Comparison of ENCODE assay signal across 9 cellular contexts in the genomic region with DNA sequence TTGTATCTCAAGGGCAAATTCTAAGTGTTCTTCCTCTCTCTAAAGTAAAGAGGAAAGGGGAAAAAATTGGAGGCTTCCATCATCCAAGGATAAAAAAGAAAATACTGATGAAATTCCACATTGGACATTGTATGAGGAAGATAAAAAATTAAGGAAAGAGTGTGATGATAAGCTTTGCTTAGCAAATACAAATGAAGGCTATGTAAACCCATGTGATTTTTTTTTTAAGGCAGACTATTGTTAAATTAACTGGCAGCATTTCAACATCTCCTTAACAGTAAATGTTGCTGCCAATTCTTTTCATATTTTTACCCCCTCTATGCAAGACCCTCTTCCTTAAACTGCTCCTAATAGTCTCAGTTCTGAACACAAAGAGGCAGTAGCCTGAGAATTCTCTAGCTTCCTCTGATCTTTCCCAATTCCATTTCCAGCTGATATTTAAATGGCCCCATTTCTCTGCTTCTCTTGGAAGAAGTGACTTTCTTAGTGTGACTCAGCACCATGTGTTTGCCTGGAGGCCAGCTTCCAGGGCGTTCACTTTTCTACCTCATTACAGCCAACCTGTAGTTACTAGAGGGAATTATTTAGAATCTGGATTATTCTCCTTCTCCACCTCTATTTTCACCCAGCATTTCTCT.
DNase-seq lines count a peak whose midpoint lies in the region; ATAC-seq, FAIRE-seq and TF ChIP-seq lines count a peak whose summit lies in the region.
"Had no signal": no experiment of that assay in that cellular context is flagged by ENCODE, and none has a peak within 500 bp of the region (broad histone marks: within the 10 kb centered on the region; RNA-seq: fewer than 3 reads in every experiment).

No MANE protein-coding gene starts in this region.

- no peaks in the 10 kb centered on the region for H3K36me3 Mint-ChIP-seq in MCF 10A (ENCODE audit: insufficient read depth, unreplicated experiment)
- H3K36me3 Mint-ChIP-seq in activated T-helper 17 cell treated with anti-CD3 and anti-CD28 coated beads, Interleukin-2, amount 50 U/mL, for 72 hours (ENCODE audit: low read depth), result no peaks in the 10 kb centered on the region

- FAIRE-seq in urothelium cell line (lab: Jason Lieb, UNC), result no peak

- H4K8ac ChIP-seq in neuronal stem cell (ENCODE audit: low read depth, low read length), result no peak overlapping the region

- CTCF ChIA-PET in MCF 10A (lab: Yijun Ruan, JAX), result interaction anchor here (0.6 to 2.0 kb wide), 7 partner anchors 13 to 1004 kb away, joined by 3 to 12 read pairs (median 3); no protein-coding TSS in a partner anchor

- no peak overlapping the region for H2AK5ac ChIP-seq in neuronal stem cell (ENCODE audit: low read depth, low read length)

- TF ChIP-seq CTCF in MCF 10A (IDR thresholded peaks at IDR 0.05; ENCODE audit: unreplicated experiment), result no peak
- TF ChIP-seq CTCF in breast epithelium (IDR thresholded peaks at IDR 0.05), result no peak
- no peak for TF ChIP-seq CTCF in hepatocyte (IDR thresholded peaks at IDR 0.05; ENCODE audit: poor library complexity)

- no peaks in the 10 kb centered on the region for H3K9me2 ChIP-seq in hepatocyte (replicated peaks; ENCODE audit: insufficient read depth)

- WGBS in hepatocyte (ENCODE audit: low lambda C conversion rate, missing lambda C conversion rate), result 25% methylated on average over 1 of the region's 1 CpG
- WGBS in neuronal stem cell (ENCODE audit: extremely low coverage in 2 of 2, insufficient read length in 2 of 2, insufficient replicate concordance in 1 of 2), 2 donors, result no CpG with 5 or more reads among the region's 1 CpG

- no peaks in the 10 kb centered on the region for H3K79me2 ChIP-seq in hepatocyte

- no peak for ATAC-seq in activated T-helper 17 cell treated with anti-CD3 and anti-CD28 coated beads, Interleukin-2, amount 50 U/mL, for 72 hours (replicated peaks)

- no peak overlapping the region for H3K4me3 ChIP-seq in breast epithelium
- H3K4me3 ChIP-seq in hepatocyte, result no peak overlapping the region
- H3K4me3 ChIP-seq in neuronal stem cell (ENCODE audit: low read length in 2 of 2), result no peak overlapping the region

- H3K27ac Mint-ChIP-seq in MCF 10A (ENCODE audit: low read depth, unreplicated experiment), result peak overlapping the region; percentile 53
- no peak overlapping the region for H3K27ac Mint-ChIP-seq in activated T-helper 17 cell treated with anti-CD3 and anti-CD28 coated beads, Interleukin-2, amount 50 U/mL, for 72 hours

- no peak overlapping the region for H3K4ac ChIP-seq in neuronal stem cell (ENCODE audit: low read length)

- H3K9me3 Mint-ChIP-seq in MCF 10A (ENCODE audit: unreplicated experiment), result no peaks in the 10 kb centered on the region
- no peaks in the 10 kb centered on the region for H3K9me3 Mint-ChIP-seq in activated T-helper 17 cell treated with anti-CD3 and anti-CD28 coated beads, Interleukin-2, amount 50 U/mL, for 72 hours

- H3K27ac ChIP-seq in breast epithelium (no peak overlapping the region), hepatocyte (peak overlapping the region; percentile 33), neuronal stem cell (replicated peaks; ENCODE audit: low read length) (no peak overlapping the region)

- no peak overlapping the region for H4K91ac ChIP-seq in neuronal stem cell (ENCODE audit: low read depth, low read length, poor library complexity)

- H4K20me1 ChIP-seq in hepatocyte (ENCODE audit: insufficient read depth, poor library complexity, severe bottlenecking), result no peaks in the 10 kb centered on the region

- no peaks in the 10 kb centered on the region for H3K9me3 ChIP-seq in breast epithelium
- H3K9me3 ChIP-seq in hepatocyte (ENCODE audit: low read depth), result no peaks in the 10 kb centered on the region
- H3K9me3 ChIP-seq in neuronal stem cell (replicated peaks in 1 of 2; ENCODE audit: control insufficient read depth in 2 of 2, insufficient read depth in 1 of 2, low read depth in 1 of 2, low read length in 2 of 2), result peaks cover 0 to 3% of the 10 kb centered on the region in 2 donors

- BruUV-seq in MCF 10A (replicated peaks; lab: Mats Ljungman, UMichigan), result no TSS peak

- H2BK120ac ChIP-seq in neuronal stem cell (ENCODE audit: low read depth, low read length), result no peak overlapping the region

- H3K4me1 ChIP-seq in breast epithelium, result no peaks in the 10 kb centered on the region
- H3K4me1 ChIP-seq in hepatocyte (ENCODE audit: insufficient read depth), result no peaks in the 10 kb centered on the region
- peaks cover 0 to 4% of the 10 kb centered on the region in 2 donors for H3K4me1 ChIP-seq in neuronal stem cell (ENCODE audit: control insufficient read depth in 2 of 2, insufficient read depth in 1 of 2, low read depth in 1 of 2, low read length in 2 of 2)

- H2AFZ ChIP-seq in hepatocyte (no peak overlapping the region), neuronal stem cell (ENCODE audit: low read length) (no peak overlapping the region)

- no peak overlapping the region for H3K4me3 Mint-ChIP-seq in MCF 10A (ENCODE audit: unreplicated experiment)
- H3K4me3 Mint-ChIP-seq in activated T-helper 17 cell treated with anti-CD3 and anti-CD28 coated beads, Interleukin-2, amount 50 U/mL, for 72 hours, result no peak overlapping the region

- H3K36me3 ChIP-seq in breast epithelium (no peaks in the 10 kb centered on the region), hepatocyte (replicated peaks; ENCODE audit: insufficient read depth, low read depth) (no peaks in the 10 kb centered on the region), neuronal stem cell (replicated peaks in 1 of 2; ENCODE audit: control insufficient read depth in 2 of 2, insufficient read depth in 2 of 2, low read length in 2 of 2) (no peaks in the 10 kb centered on the region)

- H3K27me3 ChIP-seq in breast epithelium (no peaks in the 10 kb centered on the region), hepatocyte (no peaks in the 10 kb centered on the region), neuronal stem cell (ENCODE audit: control insufficient read depth in 3 of 3, insufficient read depth in 3 of 3, low read depth in 1 of 3, low read length in 3 of 3) (peaks cover 0 to 70% (median 2%) of the 10 kb centered on the region in 3 experiments)

- H3K9ac ChIP-seq in neuronal stem cell (ENCODE audit: low read depth, low read length, poor library complexity), result no peak overlapping the region

- POLR2A ChIA-PET in MCF 10A (lab: Yijun Ruan, JAX), result interaction anchor here (1.1 to 1.6 kb wide), 4 partner anchors 20 to 58 kb away, joined by 3 to 7 read pairs (median 4); no protein-coding TSS in a partner anchor

- no peak overlapping the region for H2BK5ac ChIP-seq in neuronal stem cell (ENCODE audit: low read length)

- no peak overlapping the region for H3K14ac ChIP-seq in neuronal stem cell (ENCODE audit: low read length)

- no peaks in the 10 kb centered on the region for H3K27me3 Mint-ChIP-seq in MCF 10A (ENCODE audit: insufficient read depth, unreplicated experiment)
- no peaks in the 10 kb centered on the region for H3K27me3 Mint-ChIP-seq in activated T-helper 17 cell treated with anti-CD3 and anti-CD28 coated beads, Interleukin-2, amount 50 U/mL, for 72 hours

- H2BK15ac ChIP-seq in neuronal stem cell (ENCODE audit: low read length), result no peak overlapping the region

- no peaks in the 10 kb centered on the region for H3K79me1 ChIP-seq in neuronal stem cell (ENCODE audit: low read depth, low read length)

- DNase-seq in MCF 10A (ENCODE audit: unreplicated experiment) (peak; percentile 84), breast epithelium (ENCODE audit: low spot score in 2 of 2) (no peak), amniotic stem cell (lab: John Stamatoyannopoulos, UW) (peak; percentile 17), hepatocyte (ENCODE audit: low spot score) (peak; percentile 41), urothelium cell line (ENCODE audit: low spot score) (peak; percentile 36), neuronal stem cell (ENCODE audit: low spot score) (no peak)
- DNase-seq in activated CD8-positive, alpha-beta memory T cell treated with anti-CD3 and anti-CD28 coated beads for 24 hours, result no peak
- DNase-seq: activated CD4-positive, CD25-positive, alpha-beta regulatory T cell treated with anti-CD3 and anti-CD28 coated beads, Interleukin-2, amount 50 U/mL, for 72 hours had no signal

- intact Hi-C loops in MCF 10A (cut with micrococcal nuclease) (loop anchor here (10.0 kb wide), 2 partner anchors 425 to 1075 kb away; no protein-coding TSS in a partner anchor), breast epithelium (cut with DNase I; ENCODE audit: low total_unique reads) (no loop called here)

- no peak overlapping the region for H3K18ac ChIP-seq in neuronal stem cell (ENCODE audit: low read length)

- H3K4me1 Mint-ChIP-seq in MCF 10A (ENCODE audit: insufficient read depth, unreplicated experiment), result peaks cover 26% of the 10 kb centered on the region
- H3K4me1 Mint-ChIP-seq in activated T-helper 17 cell treated with anti-CD3 and anti-CD28 coated beads, Interleukin-2, amount 50 U/mL, for 72 hours, result no peaks in the 10 kb centered on the region

- no peak overlapping the region for H2BK12ac ChIP-seq in neuronal stem cell (ENCODE audit: low read length)

- TF ChIP-seq POLR2A in breast epithelium (IDR thresholded peaks at IDR 0.05), result no peak

- H3K4me2 ChIP-seq in hepatocyte (no peak overlapping the region), neuronal stem cell (ENCODE audit: insufficient read depth, low read length, poor library complexity, severe bottlenecking) (no peak overlapping the region)

- no peak overlapping the region for H3K23ac ChIP-seq in neuronal stem cell (ENCODE audit: low read depth, low read length, poor library complexity)

Comparison
In these comparisons a context has a peak if more than half of its experiments do, and no peak if none do; other contexts are left out.
1. DNase-seq: peak in MCF 10A (single experiment), amniotic stem cell (single experiment), hepatocyte (single experiment) and urothelium cell line (single experiment); none in breast epithelium (0 of 2), neuronal stem cell (single experiment) and activated CD8-positive, alpha-beta memory T cell treated with anti-CD3 and anti-CD28 coated beads for 24 hours (single experiment).